Comparison of ENCODE assay signal across 12 cellular contexts in the genomic region with DNA sequence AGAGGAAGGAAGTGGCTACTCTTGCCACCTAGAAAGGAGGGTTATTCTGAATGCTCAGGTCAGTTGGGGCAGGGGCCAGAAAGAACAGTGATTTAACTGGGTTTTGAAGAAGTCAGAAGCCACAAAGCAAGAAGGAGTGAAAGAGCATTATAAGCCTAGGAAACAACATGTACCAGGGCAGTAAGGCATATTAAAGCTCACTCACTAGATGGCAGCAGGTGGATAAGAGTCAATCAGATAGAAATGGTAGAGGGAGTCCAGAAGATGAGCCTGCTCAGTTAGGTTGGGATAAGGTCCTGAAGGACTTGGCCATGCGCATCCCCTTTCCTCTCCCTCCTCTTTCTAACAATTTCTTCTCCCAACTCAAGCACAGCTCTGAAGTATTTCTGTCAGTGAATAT. TPM values are rescaled to one million over a fixed set of nuclear protein-coding genes. Genes with fewer than 3 reads are reported as not detected.
DNase-seq lines count a peak whose midpoint lies in the region; TF ChIP-seq lines count a peak whose summit lies in the region.
"Had no signal": no experiment of that assay in that cellular context is flagged by ENCODE, and none has a peak within 500 bp of the region (broad histone marks: within the 10 kb centered on the region; RNA-seq: fewer than 3 reads in every experiment).

No MANE protein-coding gene starts in this region.

- H3K4me1 Mint-ChIP-seq in osteocyte (ENCODE audit: unreplicated experiment): no peaks in the 10 kb centered on the region
- H3K4me1 Mint-ChIP-seq in activated CD4-positive, alpha-beta memory T cell treated with anti-CD3 and anti-CD28 coated beads, Interleukin-2, amount 10 ng/mL, durations not matched to agents 7 days and 5 days: no peaks in the 10 kb centered on the region

- in situ Hi-C loops in G401 (cut with HindIII; ENCODE audit: low sequenced_read_pairs): no loop called here

- H3K9me3 Mint-ChIP-seq in osteocyte (ENCODE audit: unreplicated experiment): no peaks in the 10 kb centered on the region
- H3K9me3 Mint-ChIP-seq in activated CD4-positive, alpha-beta memory T cell treated with anti-CD3 and anti-CD28 coated beads, Interleukin-2, amount 10 ng/mL, durations not matched to agents 7 days and 5 days: no peaks in the 10 kb centered on the region
- H3K9me3 Mint-ChIP-seq: activated T-helper 2 cell treated with anti-CD3 and anti-CD28 coated beads, Interferon-gamma antibody, Interleukin-2, Interleukin-4, amounts not matched to agents 10 μg/mL and 5 μg/mL and 100 μg/mL, durations not matched to agents 14 hours and 24 hours and 36 hours; natural killer cell treated with Interleukin-12 subunit alpha and Interleukin-12 subunit beta and Interleukin-15 and Interleukin-18, amount 100 ng/mL, for 72 hours had no signal

- CTCF ChIA-PET in activated CD4-positive, alpha-beta memory T cell treated with anti-CD3 and anti-CD28 coated beads, Interleukin-2, amount 10 ng/mL, durations not matched to agents 7 days and 5 days (lab: Charles Lee): interaction anchor here (1.5 kb wide), 1 partner anchor 154 kb away, joined by 4 read pairs; no protein-coding TSS in a partner anchor

- no peaks in the 10 kb centered on the region for H3K36me3 Mint-ChIP-seq in osteocyte (ENCODE audit: unreplicated experiment)
- H3K36me3 Mint-ChIP-seq in activated CD4-positive, alpha-beta memory T cell treated with anti-CD3 and anti-CD28 coated beads, Interleukin-2, amount 10 ng/mL, durations not matched to agents 7 days and 5 days (ENCODE audit: low read depth): no peaks in the 10 kb centered on the region
- H3K36me3 Mint-ChIP-seq: natural killer cell treated with Interleukin-12 subunit alpha and Interleukin-12 subunit beta and Interleukin-15 and Interleukin-18, amount 100 ng/mL, for 72 hours had no signal

- peak; percentile 2 for DNase-seq in NCI-H1436 (lab: John Stamatoyannopoulos, UW)
- DNase-seq in NCI-H1436 treated with DMSO at 0.1 percent for 48 hours (lab: John Stamatoyannopoulos, UW): no peak
- peak; percentile 38 for DNase-seq in NAMALWA (ENCODE audit: low spot score)
- DNase-seq in cardiac fibroblast (ENCODE audit: low read depth in 2 of 2): peak; percentile 46 to 57
- no peak for DNase-seq in osteocyte (ENCODE audit: extremely low spot score, unreplicated experiment)
- DNase-seq in activated CD4-positive, alpha-beta memory T cell treated with anti-CD3 and anti-CD28 coated beads, Interleukin-2, amount 10 ng/mL, durations not matched to agents 7 days and 5 days: no peak
- no peak for DNase-seq in G401 (ENCODE audit: low spot score)
- no peak for DNase-seq in DMS79 treated with DMSO at 0.1 percent for 48 hours (lab: John Stamatoyannopoulos, UW)
- DNase-seq: esophagus squamous epithelium had no signal

- TF ChIP-seq CTCF in cardiac fibroblast (IDR thresholded peaks at IDR 0.05; ENCODE audit: low read depth, low read length) (peak; percentile 26), osteocyte (IDR thresholded peaks at IDR 0.05) (peak; percentile 11)

- peaks cover 31% of the 10 kb centered on the region for H3K27me3 Mint-ChIP-seq in osteocyte (ENCODE audit: unreplicated experiment)
- H3K27me3 Mint-ChIP-seq in activated CD4-positive, alpha-beta memory T cell treated with anti-CD3 and anti-CD28 coated beads, Interleukin-2, amount 10 ng/mL, durations not matched to agents 7 days and 5 days: peaks cover 16% of the 10 kb centered on the region

- POLR2A ChIA-PET in activated CD4-positive, alpha-beta memory T cell treated with anti-CD3 and anti-CD28 coated beads, Interleukin-2, amount 10 ng/mL, durations not matched to agents 7 days and 5 days (lab: Charles Lee): no interaction called here

- no peak overlapping the region for H3K4me3 Mint-ChIP-seq in osteocyte (ENCODE audit: unreplicated experiment)
- no peak overlapping the region for H3K4me3 Mint-ChIP-seq in activated CD4-positive, alpha-beta memory T cell treated with anti-CD3 and anti-CD28 coated beads, Interleukin-2, amount 10 ng/mL, durations not matched to agents 7 days and 5 days
- H3K4me3 Mint-ChIP-seq: natural killer cell treated with Interleukin-12 subunit alpha and Interleukin-12 subunit beta and Interleukin-15 and Interleukin-18, amount 100 ng/mL, for 72 hours had no signal

- no peak overlapping the region for H3K27ac Mint-ChIP-seq in osteocyte (ENCODE audit: unreplicated experiment)
- no peak overlapping the region for H3K27ac Mint-ChIP-seq in activated CD4-positive, alpha-beta memory T cell treated with anti-CD3 and anti-CD28 coated beads, Interleukin-2, amount 10 ng/mL, durations not matched to agents 7 days and 5 days
- H3K27ac Mint-ChIP-seq: activated T-helper 2 cell treated with anti-CD3 and anti-CD28 coated beads, Interferon-gamma antibody, Interleukin-2, Interleukin-4, amounts not matched to agents 10 μg/mL and 5 μg/mL and 100 μg/mL, durations not matched to agents 14 hours and 24 hours and 36 hours; natural killer cell treated with Interleukin-12 subunit alpha and Interleukin-12 subunit beta and Interleukin-15 and Interleukin-18, amount 100 ng/mL, for 72 hours had no signal

- no peak overlapping the region for H3K4me3 ChIP-seq in cardiac fibroblast (replicated peaks in 1 of 2; ENCODE audit: low read depth in 2 of 2, low read length in 2 of 2)
- H3K4me3 ChIP-seq: esophagus squamous epithelium, SJSA1 had no signal

RNA-seq across cellular contexts. Expression of gene PATE1, which starts 22.0 kb away (rescaled TPM):
- not detected in 2 replicates for total RNA-seq in osteocyte
- total RNA-seq in activated CD4-positive, alpha-beta memory T cell treated with anti-CD3 and anti-CD28 coated beads, Interleukin-2, amount 10 ng/mL, durations not matched to agents 7 days and 5 days: not detected
- total RNA-seq in G401 (2014; rRNA removed; shearing (Covaris generic)): not detected in 2 replicates
- total RNA-seq: activated T-helper 2 cell treated with anti-CD3 and anti-CD28 coated beads, Interferon-gamma antibody, Interleukin-2, Interleukin-4, amounts not matched to agents 10 μg/mL and 5 μg/mL and 100 μg/mL, durations not matched to agents 14 hours and 24 hours and 36 hours; esophagus squamous epithelium; natural killer cell treated with Interleukin-12 subunit alpha and Interleukin-12 subunit beta and Interleukin-15 and Interleukin-18, amount 100 ng/mL, for 72 hours; SJSA1 had no signal

RNA-seq across cellular contexts. Expression of gene ACRV1, which starts 43.5 kb away (rescaled TPM):
- not detected in 2 replicates for total RNA-seq in osteocyte
- total RNA-seq in activated CD4-positive, alpha-beta memory T cell treated with anti-CD3 and anti-CD28 coated beads, Interleukin-2, amount 10 ng/mL, durations not matched to agents 7 days and 5 days: not detected
- total RNA-seq in G401 (2014; rRNA removed; shearing (Covaris generic)): not detected in 2 replicates
- total RNA-seq: activated T-helper 2 cell treated with anti-CD3 and anti-CD28 coated beads, Interferon-gamma antibody, Interleukin-2, Interleukin-4, amounts not matched to agents 10 μg/mL and 5 μg/mL and 100 μg/mL, durations not matched to agents 14 hours and 24 hours and 36 hours; esophagus squamous epithelium; natural killer cell treated with Interleukin-12 subunit alpha and Interleukin-12 subunit beta and Interleukin-15 and Interleukin-18, amount 100 ng/mL, for 72 hours; SJSA1 had no signal

RNA-seq across cellular contexts. Expression of gene PATE2, which starts 54.5 kb away (rescaled TPM):
- total RNA-seq in osteocyte: not detected in 2 replicates
- not detected for total RNA-seq in activated CD4-positive, alpha-beta memory T cell treated with anti-CD3 and anti-CD28 coated beads, Interleukin-2, amount 10 ng/mL, durations not matched to agents 7 days and 5 days
- not detected in 2 replicates for total RNA-seq in G401 (2014; rRNA removed; shearing (Covaris generic))
- total RNA-seq: activated T-helper 2 cell treated with anti-CD3 and anti-CD28 coated beads, Interferon-gamma antibody, Interleukin-2, Interleukin-4, amounts not matched to agents 10 μg/mL and 5 μg/mL and 100 μg/mL, durations not matched to agents 14 hours and 24 hours and 36 hours; SJSA1 had no signal

Comparison
In these comparisons a context has a peak if more than half of its experiments do, and no peak if none do; other contexts are left out.
1. DNase-seq: peak in NCI-H1436 (single experiment), NAMALWA (single experiment) and cardiac fibroblast (2 of 2); none in NCI-H1436 treated with DMSO at 0.1 percent for 48 hours (single experiment), osteocyte (single experiment), activated CD4-positive, alpha-beta memory T cell treated with anti-CD3 and anti-CD28 coated beads, Interleukin-2, amount 10 ng/mL, durations not matched to agents 7 days and 5 days (single experiment), G401 (single experiment) and DMS79 treated with DMSO at 0.1 percent for 48 hours (single experiment).